In genomic region chr12:131709226-131709625, GRCh38 we compare ENCODE assay signal across 1 cellular context.
TF ChIP-seq lines count a peak whose summit lies in the region.

No MANE protein-coding gene starts in this region.

TF ChIP-seq in IMR-90, 13 proteins besides CTCF, POLR2A, EP300 and RAD21:
- TF ChIP-seq NFE2L2 (IDR thresholded peaks at IDR 0.05; ENCODE audit: low read depth, low read length) = no peak
- TF ChIP-seq USF2 (IDR thresholded peaks at IDR 0.05; ENCODE audit: low read depth, low read length) = no peak
- TF ChIP-seq ELK1 (IDR thresholded peaks at IDR 0.05; ENCODE audit: borderline replicate concordance, low read depth, low read length) = no peak
- no peak for TF ChIP-seq CEBPB (IDR thresholded peaks at IDR 0.05; ENCODE audit: low read depth, low read length)
